Comparison of ENCODE assay signal across 22 cellular contexts in genomic region chr19:17482877-17483604, GRCh38. TPM values are rescaled to one million over a fixed set of nuclear protein-coding genes. Genes with fewer than 3 reads are reported as not detected.
A peak's percentile ranks its signal among the peaks of the same experiment; 100 is the strongest.
DNase-seq lines count a peak whose midpoint lies in the region; ATAC-seq, FAIRE-seq and TF ChIP-seq lines count a peak whose summit lies in the region.
"Had no signal": no experiment of that assay in that cellular context is flagged by ENCODE, and none has a peak within 500 bp of the region (broad histone marks: within the 10 kb centered on the region; RNA-seq: fewer than 3 reads in every experiment).

No MANE protein-coding gene starts in this region.

- CTCF ChIA-PET in HepG2 (lab: Yijun Ruan, JAX; ENCODE audit: low intra/inter-chr PET ratio, low total read pairs): no interaction called here

- H3K4me1 ChIP-seq in HepG2 (ENCODE audit: insufficient read depth, low read length) (peaks cover 25% of the 10 kb centered on the region), right lobe of liver (no peaks in the 10 kb centered on the region), Karpas-422 (ENCODE audit: low read length) (no peaks in the 10 kb centered on the region), esophagus muscularis mucosa (peaks cover 11 to 27% (median 22%) of the 10 kb centered on the region in 4 donors)

- WGBS in HepG2 (ENCODE audit: low lambda C conversion rate): 53% methylated on average over 2 of the region's 3 CpGs
- 58% methylated on average over 2 of the region's 3 CpGs for WGBS in right lobe of liver (ENCODE audit: insufficient coverage, low coverage, low lambda C conversion rate, missing lambda C conversion rate)
- 85% methylated on average over 3 of the region's 3 CpGs for WGBS in esophagus muscularis mucosa

- H3K27ac ChIP-seq in HepG2 (ENCODE audit: extremely low read length, insufficient read depth, low read length): no peak overlapping the region
- H3K27ac ChIP-seq in right lobe of liver: no peak overlapping the region
- H3K27ac ChIP-seq in Karpas-422 (ENCODE audit: low read length): no peak overlapping the region
- H3K27ac ChIP-seq in dorsolateral prefrontal cortex: peak overlapping the region in 33 of 59 donors; percentile 10 to 99 (median 73)
- no peak overlapping the region for H3K27ac ChIP-seq in esophagus muscularis mucosa (replicated peaks in 1 of 4)

- BruUV-seq in HepG2 (replicated peaks; lab: Mats Ljungman, UMichigan): no TSS peak

- TF ChIP-seq EP300 in HepG2 (IDR thresholded peaks at IDR 0.05; ENCODE audit: low read depth in 2 of 2, low read length in 2 of 2): no peak
- no peak for TF ChIP-seq EP300 in HepG2 (CRISPR knock-in tag; IDR thresholded peaks at IDR 0.05; ENCODE audit: borderline replicate concordance)
- TF ChIP-seq EP300 in esophagus muscularis mucosa (IDR thresholded peaks at IDR 0.05): no peak

- no peaks in the 10 kb centered on the region; a peak in 1 of 5 replicates for H3K27me3 ChIP-seq in HepG2 (ENCODE audit: control insufficient read depth in 1 of 2, insufficient read depth in 2 of 2, low read length in 2 of 2)
- no peaks in the 10 kb centered on the region for H3K27me3 ChIP-seq in right lobe of liver
- no peaks in the 10 kb centered on the region for H3K27me3 ChIP-seq in Karpas-422 (ENCODE audit: low read length)
- no peaks in the 10 kb centered on the region for H3K27me3 ChIP-seq in dorsolateral prefrontal cortex
- no peaks in the 10 kb centered on the region for H3K27me3 ChIP-seq in esophagus muscularis mucosa

- in situ Hi-C loops in HepG2 (cut with HindIII; ENCODE audit: extremely low pct_ligation_motif_present, low pct_unique_long_range_greater_than_20kb): no loop called here

- intact Hi-C loops in HepG2 (cut with micrococcal nuclease; ENCODE audit: unreplicated experiment) (no loop called here), right lobe of liver (cut with DNase I) (no loop called here), dorsolateral prefrontal cortex (cut with DNase I) (no loop called here), esophagus muscularis mucosa (cut with DNase I) (no loop called here)

- ATAC-seq in HepG2 (no peak), right lobe of liver (no peak), GM21619 (IDR thresholded peaks at IDR 0.05; ENCODE audit: unreplicated experiment) (no peak)

- no peaks in the 10 kb centered on the region for H3K9me2 ChIP-seq in Karpas-422 (replicated peaks; ENCODE audit: insufficient read depth, low read length)

- no peaks in the 10 kb centered on the region for H3K9me3 ChIP-seq in HepG2 (ENCODE audit: low read length)
- no peaks in the 10 kb centered on the region for H3K9me3 ChIP-seq in right lobe of liver
- no peaks in the 10 kb centered on the region for H3K9me3 ChIP-seq in Karpas-422 (ENCODE audit: low read length)
- H3K9me3 ChIP-seq in esophagus muscularis mucosa: no peaks in the 10 kb centered on the region

- no peaks in the 10 kb centered on the region for H3K79me2 ChIP-seq in HepG2 (ENCODE audit: insufficient read depth, low read length)
- no peaks in the 10 kb centered on the region for H3K79me2 ChIP-seq in Karpas-422 (ENCODE audit: low read length)

- H2AFZ ChIP-seq in HepG2 (ENCODE audit: low read length): no peak overlapping the region
- H2AFZ ChIP-seq in Karpas-422 (ENCODE audit: low read length): no peak overlapping the region

- H4K20me1 ChIP-seq in HepG2 (ENCODE audit: insufficient read depth, low read length): no peaks in the 10 kb centered on the region
- no peaks in the 10 kb centered on the region for H4K20me1 ChIP-seq in Karpas-422 (ENCODE audit: insufficient read depth, low read depth, low read length)

- H3K4me3 ChIP-seq in HepG2 (replicated peaks in 1 of 3; ENCODE audit: insufficient read depth in 1 of 3, low read depth in 2 of 3, low read length in 3 of 3) (no peak overlapping the region), right lobe of liver (no peak overlapping the region), Karpas-422 (ENCODE audit: low read length) (no peak overlapping the region), dorsolateral prefrontal cortex (no peak overlapping the region), esophagus muscularis mucosa (no peak overlapping the region)

- peaks cover 1 to 4% of the 10 kb centered on the region in 2 experiments; a peak in 1 of 5 replicates for H3K36me3 ChIP-seq in HepG2 (replicated peaks in 1 of 2; ENCODE audit: control insufficient read depth in 1 of 2, insufficient read depth in 2 of 2, low read length in 2 of 2)
- H3K36me3 ChIP-seq in right lobe of liver: no peaks in the 10 kb centered on the region
- no peaks in the 10 kb centered on the region for H3K36me3 ChIP-seq in Karpas-422 (ENCODE audit: insufficient read depth, low read length)
- peaks cover 0 to 30% (median 18%) of the 10 kb centered on the region in 4 donors for H3K36me3 ChIP-seq in esophagus muscularis mucosa

- no peak for FAIRE-seq in HepG2 (lab: Jason Lieb, UNC)
- FAIRE-seq: A204.1, GM12891 had no signal

- no peak overlapping the region for H3K9ac ChIP-seq in HepG2 (ENCODE audit: insufficient read depth, low read depth, low read length)
- H3K9ac ChIP-seq in Karpas-422 (ENCODE audit: low read length): no peak overlapping the region

- DNase-seq in HepG2 (ENCODE audit: low spot score) (no peak), right lobe of liver (no peak), Karpas-422 (peak; percentile 46), dorsolateral prefrontal cortex (no peak), esophagus muscularis mucosa (ENCODE audit: extremely low spot score) (no peak)
- DNase-seq in stimulated activated CD4-positive, alpha-beta T cell treated with anti-CD3 and anti-CD28 coated beads, Interleukin-1b, Interleukin-23, amount 100 ng/mL, for 48 hours: no peak
- DNase-seq: CD4-positive, alpha-beta T cell; COR-L47; DMS 273 treated with DMSO at 0.1 percent for 48 hours; DMS79 treated with DMSO at 0.1 percent for 48 hours; GOT3; HCEC 1CT; KBM-7; NCI-H1092; NCI-H1436; NCI-H187 treated with DMSO at 0.1 percent for 48 hours; NCI-H510A treated with DMSO at 0.1 percent for 48 hours; NCI-H748 treated with DMSO at 0.1 percent for 48 hours; T-helper 1 cell had no signal

- TF ChIP-seq CTCF in HepG2 (CRISPR knock-in tag; IDR thresholded peaks at IDR 0.05) (no peak), right lobe of liver (IDR thresholded peaks at IDR 0.05) (no peak), dorsolateral prefrontal cortex (IDR thresholded peaks at IDR 0.05 in 54 of 56, conservative IDR thresholded peaks at IDR 0.05 in 2 of 56; ENCODE audit: low read depth in 1 of 56, partially characterized antibody in 56 of 56) (no peak), esophagus muscularis mucosa (IDR thresholded peaks at IDR 0.05) (no peak)

- TF ChIP-seq POLR2A in HepG2 (IDR thresholded peaks at IDR 0.05; ENCODE audit: insufficient read depth in 1 of 2, low read depth in 2 of 2, low read length in 2 of 2) (no peak), right lobe of liver (IDR thresholded peaks at IDR 0.05) (no peak), esophagus muscularis mucosa (IDR thresholded peaks at IDR 0.05; ENCODE audit: low read depth) (no peak)

- POLR2A ChIA-PET in HepG2 (lab: Yijun Ruan, JAX): no interaction called here

- no peak for TF ChIP-seq RAD21 in HepG2 (CRISPR knock-in tag; IDR thresholded peaks at IDR 0.05)

- H3K4me2 ChIP-seq in HepG2 (ENCODE audit: low read depth, low read length) (no peak overlapping the region), Karpas-422 (ENCODE audit: low read depth, low read length, poor library complexity, severe bottlenecking) (no peak overlapping the region)

RNA-seq across cellular contexts. Expression of gene SLC27A1, which starts 12.7 kb away (rescaled TPM):
- total RNA-seq in HepG2 (2016; rRNA removed; fragmentation: Illumina TruSeq; extraction: Trizol) (1.7 and 4.1 TPM in 2 replicates), right lobe of liver (10 to 100 TPM in 1 of 6 experiments, 1 to 10 TPM in 5; 5.1 to 12.3 (median 6.1) TPM), dorsolateral prefrontal cortex (10 to 100 TPM; 30.6 to 100.0 (median 53.6) TPM), esophagus muscularis mucosa (10 to 100 TPM; 15.9 to 26.1 (median 19.4) TPM)
- 0.71 and 0.79 TPM in 2 replicates for total RNA-seq in HepG2 (2016; cell fraction: cytosol; rRNA removed; fragmentation: Illumina TruSeq; extraction: Trizol; ENCODE audit: low read depth)
- total RNA-seq in HepG2 (2016; cell fraction: insoluble cytoplasmic fraction; rRNA removed; fragmentation: Illumina TruSeq; extraction: Trizol): 1.7 and 4.7 TPM in 2 replicates
- total RNA-seq in HepG2 (2016; cell fraction: membrane; rRNA removed; fragmentation: Illumina TruSeq; extraction: Trizol): 1.8 and 2.2 TPM in 2 replicates
- 4.2 and 7.1 TPM in 2 replicates for total RNA-seq in HepG2 (2016; cell fraction: nucleus; rRNA removed; fragmentation: Illumina TruSeq; extraction: Trizol)
- polyA plus RNA-seq in HepG2 (2011; rRNA removed): 8.7 and 8.8 TPM in 2 replicates
- polyA plus RNA-seq in HepG2 (2011; cell fraction: cytosol; rRNA removed): 5.6 and 8.5 TPM in 2 replicates
- polyA plus RNA-seq in HepG2 (2011; cell fraction: nucleus; rRNA removed): 30.2 and 36.7 TPM in 2 replicates
- 4.1 and 6.3 TPM in 2 replicates for polyA plus RNA-seq in HepG2 (2012)
- polyA plus RNA-seq in HepG2 (2016; cell fraction: cytosol; fragmentation: Illumina TruSeq; extraction: Trizol; ENCODE audit: low read depth): 0.52 and 0.53 TPM in 2 replicates
- 1.3 and 1.7 TPM in 2 replicates for polyA plus RNA-seq in HepG2 (2016; cell fraction: insoluble cytoplasmic fraction; fragmentation: Illumina TruSeq; extraction: Trizol; ENCODE audit: low read depth)
- polyA plus RNA-seq in HepG2 (2016; cell fraction: membrane; fragmentation: Illumina TruSeq; extraction: Trizol; ENCODE audit: low read depth): 0.94 and 1.2 TPM in 2 replicates
- 9.9 and 10.8 TPM in 2 replicates for polyA plus RNA-seq in HepG2 (2016; cell fraction: nucleus; fragmentation: Illumina TruSeq; extraction: Trizol; ENCODE audit: insufficient read depth, low read depth)
- polyA minus RNA-seq in HepG2 (2011; rRNA and poly(A)+ RNA removed; ENCODE audit: low replicate concordance): 1.1 and 18.4 TPM in 2 replicates
- polyA minus RNA-seq in HepG2 (2011; cell fraction: cytosol; rRNA and poly(A)+ RNA removed): 7.5 and 11.5 TPM in 2 replicates
- 5.5 and 9.3 TPM in 2 replicates for polyA minus RNA-seq in HepG2 (2011; cell fraction: nucleus; rRNA and poly(A)+ RNA removed)
- 4.0 and 4.8 TPM in 2 replicates for total RNA-seq in Karpas-422 (2014; rRNA removed; shearing (Covaris generic); ENCODE audit: low replicate concordance)

RNA-seq across cellular contexts. Expression of gene NXNL1, which starts 22.3 kb away (rescaled TPM):
- total RNA-seq in HepG2 (2016; rRNA removed; fragmentation: Illumina TruSeq; extraction: Trizol): not detected in 2 replicates
- total RNA-seq in HepG2 (2016; cell fraction: cytosol; rRNA removed; fragmentation: Illumina TruSeq; extraction: Trizol; ENCODE audit: low read depth): not detected in 2 replicates
- not detected in 2 replicates for total RNA-seq in HepG2 (2016; cell fraction: insoluble cytoplasmic fraction; rRNA removed; fragmentation: Illumina TruSeq; extraction: Trizol)
- total RNA-seq in HepG2 (2016; cell fraction: membrane; rRNA removed; fragmentation: Illumina TruSeq; extraction: Trizol): not detected in 2 replicates
- not detected in 2 replicates for total RNA-seq in HepG2 (2016; cell fraction: nucleus; rRNA removed; fragmentation: Illumina TruSeq; extraction: Trizol)
- polyA plus RNA-seq in HepG2 (2011; rRNA removed): not detected in 2 replicates
- polyA plus RNA-seq in HepG2 (2011; cell fraction: cytosol; rRNA removed): not detected in 2 replicates
- polyA plus RNA-seq in HepG2 (2011; cell fraction: nucleus; rRNA removed): not detected in 2 replicates
- polyA plus RNA-seq in HepG2 (2012): not detected in 2 replicates
- not detected in 2 replicates for polyA plus RNA-seq in HepG2 (2016; cell fraction: cytosol; fragmentation: Illumina TruSeq; extraction: Trizol; ENCODE audit: low read depth)
- polyA plus RNA-seq in HepG2 (2016; cell fraction: insoluble cytoplasmic fraction; fragmentation: Illumina TruSeq; extraction: Trizol; ENCODE audit: low read depth): not detected in 2 replicates
- polyA plus RNA-seq in HepG2 (2016; cell fraction: membrane; fragmentation: Illumina TruSeq; extraction: Trizol; ENCODE audit: low read depth): not detected in 2 replicates
- polyA plus RNA-seq in HepG2 (2016; cell fraction: nucleus; fragmentation: Illumina TruSeq; extraction: Trizol; ENCODE audit: insufficient read depth, low read depth): not detected in 2 replicates
- polyA minus RNA-seq in HepG2 (2011; rRNA and poly(A)+ RNA removed; ENCODE audit: low replicate concordance): not detected in 2 replicates
- not detected in 2 replicates for polyA minus RNA-seq in HepG2 (2011; cell fraction: cytosol; rRNA and poly(A)+ RNA removed)
- polyA minus RNA-seq in HepG2 (2011; cell fraction: nucleus; rRNA and poly(A)+ RNA removed): not detected in 2 replicates
- not detected for total RNA-seq in right lobe of liver
- not detected in 2 replicates for total RNA-seq in Karpas-422 (2014; rRNA removed; shearing (Covaris generic); ENCODE audit: low replicate concordance)
- total RNA-seq in dorsolateral prefrontal cortex: 1 to 10 TPM in 19 of 120 experiments, under 1 TPM in 32, not detected in 69; 0.38 to 3.8 (median 0.88) TPM
- total RNA-seq in esophagus muscularis mucosa: not detected
- total RNA-seq: CD4-positive, alpha-beta T cell had no signal

RNA-seq across cellular contexts. Expression of gene PGLS, which starts 28.4 kb away (rescaled TPM):
- total RNA-seq in HepG2 (2016; rRNA removed; fragmentation: Illumina TruSeq; extraction: Trizol) (33.8 and 36.7 TPM in 2 replicates), right lobe of liver (10 to 100 TPM; 31.7 to 60.0 (median 38.8) TPM), dorsolateral prefrontal cortex (10 to 100 TPM; 22.9 to 45.0 (median 32.6) TPM), esophagus muscularis mucosa (10 to 100 TPM; 39.0 to 75.5 (median 49.9) TPM)
- 28.7 and 30.6 TPM in 2 replicates for total RNA-seq in HepG2 (2016; cell fraction: cytosol; rRNA removed; fragmentation: Illumina TruSeq; extraction: Trizol; ENCODE audit: low read depth)
- 31.6 and 33.6 TPM in 2 replicates for total RNA-seq in HepG2 (2016; cell fraction: insoluble cytoplasmic fraction; rRNA removed; fragmentation: Illumina TruSeq; extraction: Trizol)
- 36.0 and 41.5 TPM in 2 replicates for total RNA-seq in HepG2 (2016; cell fraction: membrane; rRNA removed; fragmentation: Illumina TruSeq; extraction: Trizol)
- total RNA-seq in HepG2 (2016; cell fraction: nucleus; rRNA removed; fragmentation: Illumina TruSeq; extraction: Trizol): 18.4 and 23.5 TPM in 2 replicates
- 43.8 and 49.1 TPM in 2 replicates for polyA plus RNA-seq in HepG2 (2011; rRNA removed)
- polyA plus RNA-seq in HepG2 (2011; cell fraction: cytosol; rRNA removed): 33.3 and 59.8 TPM in 2 replicates
- polyA plus RNA-seq in HepG2 (2011; cell fraction: nucleus; rRNA removed): 74.2 and 74.7 TPM in 2 replicates
- polyA plus RNA-seq in HepG2 (2012): 26.9 and 37.3 TPM in 2 replicates
- polyA plus RNA-seq in HepG2 (2016; cell fraction: cytosol; fragmentation: Illumina TruSeq; extraction: Trizol; ENCODE audit: low read depth): 48.8 and 52.7 TPM in 2 replicates
- 50.4 and 56.4 TPM in 2 replicates for polyA plus RNA-seq in HepG2 (2016; cell fraction: insoluble cytoplasmic fraction; fragmentation: Illumina TruSeq; extraction: Trizol; ENCODE audit: low read depth)
- 55.3 and 57.7 TPM in 2 replicates for polyA plus RNA-seq in HepG2 (2016; cell fraction: membrane; fragmentation: Illumina TruSeq; extraction: Trizol; ENCODE audit: low read depth)
- polyA plus RNA-seq in HepG2 (2016; cell fraction: nucleus; fragmentation: Illumina TruSeq; extraction: Trizol; ENCODE audit: insufficient read depth, low read depth): 47.8 and 49.3 TPM in 2 replicates
- 83.1 and 129 TPM in 2 replicates for polyA minus RNA-seq in HepG2 (2011; rRNA and poly(A)+ RNA removed; ENCODE audit: low replicate concordance)
- polyA minus RNA-seq in HepG2 (2011; cell fraction: cytosol; rRNA and poly(A)+ RNA removed): 36.2 and 38.6 TPM in 2 replicates
- 19.7 and 23.1 TPM in 2 replicates for polyA minus RNA-seq in HepG2 (2011; cell fraction: nucleus; rRNA and poly(A)+ RNA removed)
- 93.0 and 130 TPM in 2 replicates for total RNA-seq in Karpas-422 (2014; rRNA removed; shearing (Covaris generic); ENCODE audit: low replicate concordance)

RNA-seq across cellular contexts. Expression of gene TMEM221, which starts 34.6 kb away (rescaled TPM):
- total RNA-seq in HepG2 (2016; rRNA removed; fragmentation: Illumina TruSeq; extraction: Trizol) (0.55 and 0.77 TPM in 2 replicates), right lobe of liver (under 1 TPM in 3 of 6 experiments, not detected in 3; 0.12 to 0.19 (median 0.16) TPM), dorsolateral prefrontal cortex (1 to 10 TPM; 1.2 to 7.2 (median 4.1) TPM), esophagus muscularis mucosa (under 1 TPM in 2 of 4 donors, not detected in 2; 0.26 to 0.75 TPM)
- 0.51 and 0.53 TPM in 2 replicates for total RNA-seq in HepG2 (2016; cell fraction: cytosol; rRNA removed; fragmentation: Illumina TruSeq; extraction: Trizol; ENCODE audit: low read depth)
- 0.39 and 0.50 TPM in 2 replicates for total RNA-seq in HepG2 (2016; cell fraction: insoluble cytoplasmic fraction; rRNA removed; fragmentation: Illumina TruSeq; extraction: Trizol)
- 0.46 and 0.62 TPM in 2 replicates for total RNA-seq in HepG2 (2016; cell fraction: membrane; rRNA removed; fragmentation: Illumina TruSeq; extraction: Trizol)
- 0.94 and 1.4 TPM in 2 replicates for total RNA-seq in HepG2 (2016; cell fraction: nucleus; rRNA removed; fragmentation: Illumina TruSeq; extraction: Trizol)
- 0.27 and 0.33 TPM in 2 replicates for polyA plus RNA-seq in HepG2 (2011; rRNA removed)
- polyA plus RNA-seq in HepG2 (2011; cell fraction: cytosol; rRNA removed): 0.19 and 0.24 TPM in 2 replicates
- polyA plus RNA-seq in HepG2 (2011; cell fraction: nucleus; rRNA removed): 0.61 and 0.64 TPM in 2 replicates
- polyA plus RNA-seq in HepG2 (2012): 0.43 and 0.50 TPM in 2 replicates
- 0.25 and 0.32 TPM in 2 replicates for polyA plus RNA-seq in HepG2 (2016; cell fraction: cytosol; fragmentation: Illumina TruSeq; extraction: Trizol; ENCODE audit: low read depth)
- polyA plus RNA-seq in HepG2 (2016; cell fraction: insoluble cytoplasmic fraction; fragmentation: Illumina TruSeq; extraction: Trizol; ENCODE audit: low read depth): 0.28 and 0.31 TPM in 2 replicates
- 0.24 and 0.40 TPM in 2 replicates for polyA plus RNA-seq in HepG2 (2016; cell fraction: membrane; fragmentation: Illumina TruSeq; extraction: Trizol; ENCODE audit: low read depth)
- polyA plus RNA-seq in HepG2 (2016; cell fraction: nucleus; fragmentation: Illumina TruSeq; extraction: Trizol; ENCODE audit: insufficient read depth, low read depth): 1.3 and 2.0 TPM in 2 replicates
- 0.14 and 0.36 TPM in 2 replicates for polyA minus RNA-seq in HepG2 (2011; rRNA and poly(A)+ RNA removed; ENCODE audit: low replicate concordance)
- not detected in 2 replicates for polyA minus RNA-seq in HepG2 (2011; cell fraction: cytosol; rRNA and poly(A)+ RNA removed)
- polyA minus RNA-seq in HepG2 (2011; cell fraction: nucleus; rRNA and poly(A)+ RNA removed): 0.52 TPM in 1 of 2 replicates, not detected in the other
- total RNA-seq in Karpas-422 (2014; rRNA removed; shearing (Covaris generic); ENCODE audit: low replicate concordance): not detected in 2 replicates
- total RNA-seq: CD4-positive, alpha-beta T cell had no signal

Comparison
In these comparisons a context has a peak if more than half of its experiments do, and no peak if none do; other contexts are left out.
1. H3K27ac ChIP-seq: peak in dorsolateral prefrontal cortex (33 of 59); none in HepG2 (single experiment), right lobe of liver (0 of 3), Karpas-422 (single experiment) and esophagus muscularis mucosa (0 of 4).